Comparison of ENCODE assay signal across 18 cellular contexts in the genomic region with DNA sequence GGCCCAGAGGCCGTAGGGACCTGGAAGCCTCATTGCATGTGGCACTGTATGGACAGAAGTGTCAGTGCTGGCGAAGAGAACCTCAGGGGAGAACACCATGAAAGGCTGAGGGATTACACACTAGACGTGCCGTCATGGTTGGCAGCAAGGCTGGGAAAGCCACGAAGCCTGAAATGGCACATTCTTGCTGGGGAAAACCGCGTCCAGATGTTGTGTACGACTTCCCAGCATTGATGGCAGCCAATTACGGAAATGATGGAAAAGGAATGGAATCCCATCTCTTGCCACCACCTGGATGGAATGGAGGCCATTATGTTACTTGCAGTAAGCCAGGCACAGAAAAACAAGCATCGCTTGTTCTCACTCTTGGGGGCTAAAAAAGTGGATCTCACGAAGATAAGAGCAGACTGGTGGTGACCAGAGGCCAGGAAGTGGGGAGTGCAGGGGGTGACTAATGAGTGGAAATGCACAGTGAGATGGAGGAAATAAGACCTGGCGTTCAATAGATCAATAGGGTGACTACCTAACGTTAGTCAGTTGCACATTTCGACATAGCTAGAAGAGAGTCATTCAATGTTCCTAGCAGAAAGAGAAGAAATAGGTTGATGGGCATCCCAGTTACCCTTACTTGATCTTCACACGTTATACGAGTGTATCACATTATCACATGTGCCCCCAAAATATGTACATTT. TPM values are rescaled to one million over a fixed set of nuclear protein-coding genes. Genes with fewer than 3 reads are reported as not detected.
DNase-seq lines count a peak whose midpoint lies in the region; ATAC-seq, FAIRE-seq and TF ChIP-seq lines count a peak whose summit lies in the region.
"Had no signal": no experiment of that assay in that cellular context is flagged by ENCODE, and none has a peak within 500 bp of the region (broad histone marks: within the 10 kb centered on the region; RNA-seq: fewer than 3 reads in every experiment).

No MANE protein-coding gene starts in this region.

- DNase-seq in AG08395 (ENCODE audit: low spot score) (peak; percentile 90), ELR (ENCODE audit: low read depth) (peak; percentile 43), T-cell (no peak), fibroblast of pulmonary artery (ENCODE audit: low read depth) (peak; percentile 32), GM19239 (ENCODE audit: insufficient read length, low spot score) (no peak), T1000 (lab: John Stamatoyannopoulos, UW) (no peak)
- DNase-seq: amniotic stem cell, colonic mucosa, gastrocnemius medialis, NCI-H1694 treated with DMSO at 0.1 percent for 48 hours, NCI-H69, SIG-M5 had no signal

- no peaks in the 10 kb centered on the region for H3K27me3 Mint-ChIP-seq in T-cell
- H3K27me3 Mint-ChIP-seq: B cell had no signal

- no peak overlapping the region for H3K4me3 ChIP-seq in fibroblast of pulmonary artery (replicated peaks; ENCODE audit: low read depth, low read length)
- H3K4me3 ChIP-seq: colonic mucosa, gastrocnemius medialis, psoas muscle, vagina had no signal

- peaks cover 3% of the 10 kb centered on the region for H3K36me3 Mint-ChIP-seq in T-cell

- H3K4me1 Mint-ChIP-seq in T-cell: peaks cover 1 to 16% (median 9%) of the 10 kb centered on the region in 3 donors
- H3K4me1 Mint-ChIP-seq: B cell had no signal

- no peak for TF ChIP-seq CTCF in fibroblast of pulmonary artery (IDR thresholded peaks at IDR 0.05; ENCODE audit: low read length, missing control alignments)

- FAIRE-seq in GM19239 (lab: Jason Lieb, UNC): no peak
- FAIRE-seq: kidney had no signal

- CTCF ChIA-PET in T-cell (lab: Charles Lee): no interaction called here

- ATAC-seq in T-cell (replicated peaks in 1 of 4) (no peak), GM19395 (IDR thresholded peaks at IDR 0.05; ENCODE audit: unreplicated experiment) (no peak), GM19351 (IDR thresholded peaks at IDR 0.05; ENCODE audit: unreplicated experiment) (no peak)
- ATAC-seq: gastrocnemius medialis, psoas muscle had no signal

- no peaks in the 10 kb centered on the region for H3K9me3 Mint-ChIP-seq in T-cell

- peak overlapping the region; percentile 3 to 50 for H3K27ac Mint-ChIP-seq in T-cell
- H3K27ac Mint-ChIP-seq: B cell had no signal

- H3K4me3 Mint-ChIP-seq in T-cell: no peak overlapping the region
- H3K4me3 Mint-ChIP-seq: B cell had no signal

- POLR2A ChIA-PET in T-cell (lab: Charles Lee): no interaction called here

RNA-seq across cellular contexts. Expression of a gene that starts 14.6 kb away (rescaled TPM):
- total RNA-seq in T-cell: 10 to 100 TPM; 11.5 to 15.3 (median 13.6) TPM

RNA-seq across cellular contexts. Expression of a gene that starts 50.4 kb away (rescaled TPM):
- 1 to 10 TPM; 3.1 to 7.8 (median 7.0) TPM for total RNA-seq in T-cell

Comparison
In these comparisons a context has a peak if more than half of its experiments do, and no peak if none do; other contexts are left out.
1. DNase-seq: peak in AG08395 (single experiment), ELR (single experiment) and fibroblast of pulmonary artery (single experiment); none in T-cell (0 of 34), GM19239 (single experiment) and T1000 (single experiment).